25 cellular contexts compared by ENCODE assay signal in genomic region chr2:120502357-120502756, GRCh38.
A peak's percentile ranks its signal among the peaks of the same experiment; 100 is the strongest.
DNase-seq lines count a peak whose midpoint lies in the region; ATAC-seq, FAIRE-seq and TF ChIP-seq lines count a peak whose summit lies in the region.
"Had no signal": no experiment of that assay in that cellular context is flagged by ENCODE, and none has a peak within 500 bp of the region (broad histone marks: within the 10 kb centered on the region; RNA-seq: fewer than 3 reads in every experiment).

No MANE protein-coding gene starts in this region.

- H3K27ac ChIP-seq in H9 (ENCODE audit: insufficient read length, low read depth, low read length) (no peak overlapping the region), K562 (ENCODE audit: extremely low read depth, low read depth, low read length) (no peak overlapping the region), spleen (no peak overlapping the region), caudate nucleus (ENCODE audit: low read depth, low read length) (no peak overlapping the region)
- H3K27ac ChIP-seq: BLaER1 had no signal

- H3K4ac ChIP-seq in H9 (ENCODE audit: low read depth, low read length): no peak overlapping the region

- TF ChIP-seq CTCF in H9 (conservative IDR thresholded peaks at IDR 0.05): no peak
- no peak for TF ChIP-seq CTCF in K562 (IDR thresholded peaks at IDR 0.05 in 2 of 3, conservative IDR thresholded peaks at IDR 0.05 in 1 of 3; ENCODE audit: insufficient read depth in 2 of 3, low read depth in 1 of 3, low read length in 3 of 3)
- no peak for TF ChIP-seq CTCF in spleen (IDR thresholded peaks at IDR 0.05 in 8 of 11, conservative IDR thresholded peaks at IDR 0.05 in 3 of 11)

- H3K9me1 ChIP-seq in K562 (ENCODE audit: control insufficient read depth, insufficient read depth, low read length): no peaks in the 10 kb centered on the region

- no TSS peak for BruUV-seq in K562 (replicated peaks; lab: Mats Ljungman, UMichigan)

- H3K79me1 ChIP-seq in H9 (ENCODE audit: insufficient read depth, low read depth, low read length, poor library complexity, severe bottlenecking): no peaks in the 10 kb centered on the region

- no peak overlapping the region for H4K5ac ChIP-seq in H9 (ENCODE audit: insufficient read length, low read depth, low read length)

- no peak overlapping the region for H3K4me3 ChIP-seq in K562
- no peak overlapping the region for H3K4me3 ChIP-seq in spleen
- H3K4me3 ChIP-seq: BLaER1, GM12878 had no signal

- peaks cover 95% of the 10 kb centered on the region for H3K27me3 Mint-ChIP-seq in H9 (ENCODE audit: low read depth)
- H3K27me3 Mint-ChIP-seq: CD4-positive, CD25-positive, alpha-beta regulatory T cell had no signal

- H4K91ac ChIP-seq in H9 (ENCODE audit: insufficient read length, low read depth, low read length): no peak overlapping the region

- no peak for ATAC-seq in K562
- ATAC-seq: GM12878 had no signal

- TF ChIP-seq EP300 in K562 (IDR thresholded peaks at IDR 0.05; ENCODE audit: low read length): no peak

- H4K20me1 ChIP-seq in H9 (ENCODE audit: control insufficient read depth, insufficient read depth, insufficient read length): no peaks in the 10 kb centered on the region
- no peaks in the 10 kb centered on the region; the same call in 1 of the 2 replicates for H4K20me1 ChIP-seq in K562 (replicated peaks; ENCODE audit: control insufficient read depth, insufficient read depth, low read length)
- H4K20me1 ChIP-seq: BLaER1 had no signal

- H3K4me1 ChIP-seq in H9 (ENCODE audit: insufficient read depth, low read length) (no peaks in the 10 kb centered on the region), K562 (replicated peaks in 1 of 2; ENCODE audit: control insufficient read depth in 2 of 2, insufficient read depth in 2 of 2, low read length in 2 of 2) (no peaks in the 10 kb centered on the region), spleen (no peaks in the 10 kb centered on the region)
- H3K4me1 ChIP-seq: BE2C had no signal

- H3K27me3 ChIP-seq in H9 (ENCODE audit: insufficient read depth, low read length) (no peaks in the 10 kb centered on the region), K562 (ENCODE audit: control insufficient read depth in 2 of 2, insufficient read depth in 2 of 2, low read length in 2 of 2) (peaks cover 11 to 76% of the 10 kb centered on the region in 2 experiments; a peak in 4 of 5 replicates), spleen (replicated peaks in 1 of 7) (peaks cover 0 to 91% (median 0%) of the 10 kb centered on the region in 7 donors)
- H3K27me3 ChIP-seq: BE2C, BLaER1 had no signal

- H3K4me1 Mint-ChIP-seq in H9: peaks cover 0 to 3% of the 10 kb centered on the region in 2 experiments; a peak in 1 of 4 replicates
- H3K4me1 Mint-ChIP-seq: CD4-positive, alpha-beta memory T cell; CD4-positive, CD25-positive, alpha-beta regulatory T cell; CD8-positive, alpha-beta memory T cell had no signal

- H3K9me3 ChIP-seq in H9 (ENCODE audit: control insufficient read depth, low read depth, low read length) (no peaks in the 10 kb centered on the region), K562 (replicated peaks; ENCODE audit: control insufficient read depth, insufficient read depth, low read depth, low read length) (no peaks in the 10 kb centered on the region), spleen (no peaks in the 10 kb centered on the region)
- H3K9me3 ChIP-seq: BE2C, BLaER1 had no signal

- intact Hi-C loops in K562 (cut with micrococcal nuclease) (no loop called here), spleen (cut with DNase I; ENCODE audit: low total_unique reads) (no loop called here)

- no peak overlapping the region for H3K9ac ChIP-seq in H9 (ENCODE audit: extremely low read depth, insufficient read length, low read length)
- no peak overlapping the region for H3K9ac ChIP-seq in K562 (ENCODE audit: insufficient read depth in 1 of 2, low read depth in 2 of 2, low read length in 2 of 2)
- H3K9ac ChIP-seq: BLaER1 had no signal

- H2BK120ac ChIP-seq in H9 (ENCODE audit: low read depth, low read length, poor library complexity, severe bottlenecking): no peak overlapping the region

- no peak for DNase-seq in H9
- DNase-seq in K562 (ENCODE audit: extremely low read depth in 1 of 4, low spot score in 3 of 4): no peak
- DNase-seq in spleen: peak; percentile 10
- no peak for DNase-seq in caudate nucleus (lab: John Stamatoyannopoulos, UW)
- DNase-seq in NCI-H187 treated with DMSO at 0.1 percent for 48 hours (lab: John Stamatoyannopoulos, UW): no peak
- DNase-seq: 8988T; ACHN; BE2C; C1 segment of cervical spinal cord; CD4-positive, alpha-beta memory T cell; CD4-positive, CD25-positive, alpha-beta regulatory T cell; CD8-positive, alpha-beta memory T cell; COR-L47; DMS 273 treated with DMSO at 0.1 percent for 48 hours; DMS153; DMS79; DND-41; EL; GDM1 had no signal

- POLR2A ChIA-PET in K562 (lab: Yijun Ruan, JAX): interaction anchor here (0.6 kb wide), 1 partner anchor 105 kb away, joined by 3 read pairs; no protein-coding TSS in a partner anchor

- FAIRE-seq in K562 (lab: Jason Lieb, UNC): no peak
- FAIRE-seq: A204.1, GM12878, GM12892, GM18507 had no signal

- no peak overlapping the region for H3T11ph ChIP-seq in H9 (ENCODE audit: low read length)

- H3K9me3 Mint-ChIP-seq in H9: no peaks in the 10 kb centered on the region; a peak in 1 of 5 replicates
- H3K9me3 Mint-ChIP-seq: CD14-positive monocyte; CD4-positive, alpha-beta memory T cell; CD8-positive, alpha-beta memory T cell had no signal

- H2BK12ac ChIP-seq in H9 (ENCODE audit: insufficient read length, low read depth, low read length): no peak overlapping the region

- no peak overlapping the region for H2BK20ac ChIP-seq in H9 (ENCODE audit: low read depth, low read length, poor library complexity, severe bottlenecking)

- no peaks in the 10 kb centered on the region for H3K23me2 ChIP-seq in H9 (ENCODE audit: insufficient read length, low read depth, low read length, poor library complexity, severe bottlenecking)

- H2BK15ac ChIP-seq in H9 (ENCODE audit: low read depth, low read length): no peak overlapping the region

- H3K23ac ChIP-seq in H9 (ENCODE audit: insufficient read length, low read depth, low read length): no peak overlapping the region

- no peak for TF ChIP-seq RAD21 in K562 (CRISPR knock-in tag; conservative IDR thresholded peaks at IDR 0.05 in 1 of 2, IDR thresholded peaks at IDR 0.05 in 1 of 2)

- WGBS in H9 (ENCODE audit: extremely low coverage, insufficient read length, low lambda C conversion rate): no CpG with 5 or more reads among the region's 6 CpGs
- 4% methylated on average over 5 of the region's 6 CpGs for WGBS in K562 (ENCODE audit: insufficient coverage, low coverage, missing lambda C conversion rate)
- WGBS in spleen, 5 donors: 73 to 84% (median 77%) methylated on average over 6 of the region's 6 CpGs

- H2BK5ac ChIP-seq in H9 (ENCODE audit: insufficient read length, low read length): no peak overlapping the region

- no peak overlapping the region for H3K18ac ChIP-seq in H9 (ENCODE audit: insufficient read length, low read depth, low read length)

- H3K4me2 ChIP-seq in H9 (ENCODE audit: insufficient read depth, insufficient read length, low read length) (no peak overlapping the region), K562 (ENCODE audit: insufficient read depth, low read length) (no peak overlapping the region)

- H3K4me3 Mint-ChIP-seq in H9: no peak overlapping the region
- H3K4me3 Mint-ChIP-seq: CD14-positive monocyte; CD4-positive, alpha-beta memory T cell; CD4-positive, CD25-positive, alpha-beta regulatory T cell; CD8-positive, alpha-beta memory T cell had no signal

- H3K27ac Mint-ChIP-seq in H9: no peak overlapping the region; a peak in 1 of 7 replicates
- H3K27ac Mint-ChIP-seq: CD4-positive, alpha-beta memory T cell; CD4-positive, CD25-positive, alpha-beta regulatory T cell; CD8-positive, alpha-beta memory T cell had no signal

- CTCF ChIA-PET in K562 (lab: Yijun Ruan, JAX; ENCODE audit: low intra/inter-chr PET ratio): no interaction called here

- H3K36me3 ChIP-seq in K562 (ENCODE audit: control insufficient read depth, insufficient read depth, low read length): no peaks in the 10 kb centered on the region
- no peaks in the 10 kb centered on the region for H3K36me3 ChIP-seq in spleen
- H3K36me3 ChIP-seq: BE2C, BLaER1 had no signal

- H3K79me2 ChIP-seq in H9 (ENCODE audit: insufficient read depth, low read length) (no peaks in the 10 kb centered on the region), K562 (ENCODE audit: control insufficient read depth, insufficient read depth, low read length) (no peaks in the 10 kb centered on the region)

- H2AFZ ChIP-seq in H9 (ENCODE audit: low read length) (no peak overlapping the region), K562 (ENCODE audit: low read depth, low read length) (no peak overlapping the region)

- H3K14ac ChIP-seq in H9 (ENCODE audit: insufficient read depth, low read length): peak overlapping the region; percentile 26; the same call in 1 of the 2 replicates

- H4K8ac ChIP-seq in H9 (replicated peaks; ENCODE audit: insufficient read length, low read depth, low read length): no peak overlapping the region

- H3K36me3 Mint-ChIP-seq in H9 (ENCODE audit: insufficient read depth in 1 of 3, low read depth in 3 of 3): no peaks in the 10 kb centered on the region
- H3K36me3 Mint-ChIP-seq: CD14-positive monocyte; CD4-positive, alpha-beta memory T cell; CD4-positive, CD25-positive, alpha-beta regulatory T cell; CD8-positive, alpha-beta memory T cell had no signal

- no peak overlapping the region for H3K56ac ChIP-seq in H9 (ENCODE audit: insufficient read length, low read depth, low read length)

- no peak overlapping the region for H2AK5ac ChIP-seq in H9 (ENCODE audit: insufficient read length, low read length)

- no peak for TF ChIP-seq POLR2A in K562 (conservative IDR thresholded peaks at IDR 0.05)
- TF ChIP-seq POLR2A in spleen (IDR thresholded peaks at IDR 0.05): no peak

- in situ Hi-C loops in K562 (cut with MboI): no loop called here

TF ChIP-seq in K562, 482 proteins besides CTCF, POLR2A, EP300 and RAD21:
- TF ChIP-seq TCF3 (CRISPR knock-in tag; IDR thresholded peaks at IDR 0.05) (no peak), POLR2B (IDR thresholded peaks at IDR 0.05; ENCODE audit: low read depth, partially characterized antibody) (no peak), ESRRA (IDR thresholded peaks at IDR 0.05; ENCODE audit: borderline replicate concordance, low read depth) (peak; percentile 78), ZNF707 (CRISPR knock-in tag; conservative IDR thresholded peaks at IDR 0.05) (no peak), SOX6 (IDR thresholded peaks at IDR 0.05) (no peak), RBM25 (IDR thresholded peaks at IDR 0.05; ENCODE audit: low read depth, low read length, severe bottlenecking) (peak; percentile 51), MXD1 (CRISPR knock-in tag; IDR thresholded peaks at IDR 0.05; ENCODE audit: borderline replicate concordance, poor library complexity, severe bottlenecking) (no peak), SMAD1 (IDR thresholded peaks at IDR 0.05; ENCODE audit: low read depth, low read length, partially characterized antibody) (no peak)
